In the genomic region with DNA sequence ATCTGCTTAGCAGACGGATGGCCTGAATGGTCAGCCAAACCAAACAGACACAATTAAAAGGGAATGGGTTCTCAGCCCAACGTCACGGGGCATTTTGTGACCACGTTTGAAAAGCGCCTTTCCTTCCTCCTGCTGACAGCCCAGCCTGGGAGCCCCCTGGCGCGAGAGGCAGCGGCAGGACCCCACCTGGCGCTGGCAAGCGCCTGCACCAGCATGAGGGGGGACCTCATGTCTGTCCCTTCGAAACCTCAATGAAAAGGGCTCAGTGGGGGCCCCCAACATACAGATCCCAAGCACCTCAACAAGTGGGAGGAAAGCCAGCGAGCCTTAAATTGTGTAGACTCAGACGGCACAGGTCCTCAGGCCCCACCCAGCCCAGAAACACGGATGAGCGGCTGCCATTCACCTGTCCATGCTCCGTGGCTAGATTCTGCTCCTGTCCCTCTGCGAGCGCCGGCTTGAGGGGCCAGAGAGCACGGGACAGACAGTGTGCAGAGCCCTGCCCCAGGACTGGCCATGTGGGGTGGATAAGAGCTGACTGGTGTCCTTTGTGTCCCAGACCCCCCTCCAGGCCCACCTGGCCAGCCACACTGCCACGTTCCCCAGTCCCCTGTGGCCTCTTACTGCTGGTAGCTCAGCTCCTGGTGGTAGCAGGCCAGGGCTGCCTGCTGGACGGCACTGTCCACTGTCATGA, we compare ENCODE assay signal across 24 cellular contexts.
"Had no signal": no experiment of that assay in that cellular context is flagged by ENCODE, and none has a peak within 500 bp of the region (broad histone marks: within the 10 kb centered on the region; RNA-seq: fewer than 3 reads in every experiment).

No MANE protein-coding gene starts in this region.

- H3K4me3 Mint-ChIP-seq: activated B cell treated with CpG ODN at 0.5 μM for 24 hours; activated CD8-positive, alpha-beta memory T cell treated with anti-CD3 and anti-CD28 coated beads, Interleukin-2, amount 10 ng/mL, durations not matched to agents 7 days and 5 days; activated CD8-positive, alpha-beta T cell treated with anti-CD3 and anti-CD28 coated beads, Interleukin-2, amount 10 ng/mL, durations not matched to agents 7 days and 5 days; activated naive CD4-positive, alpha-beta T cell treated with anti-CD3 and anti-CD28 coated beads, Interleukin-2, amount 10 ng/mL, durations not matched to agents 7 days and 5 days; activated T-cell treated with anti-CD3 and anti-CD28 coated beads, Interleukin-2, amount 50 U/mL, for 72 hours; natural killer cell; stimulated activated naive CD8-positive, alpha-beta T cell treated with anti-CD3 and anti-CD28 coated beads, Interleukin-15, amount 100 ng/mL, for 72 hours; T-helper 17 cell; type B pancreatic cell had no signal

- ATAC-seq: activated CD8-positive, alpha-beta memory T cell treated with anti-CD3 and anti-CD28 coated beads, Interleukin-2, amount 10 ng/mL, durations not matched to agents 7 days and 5 days; activated CD8-positive, alpha-beta T cell treated with anti-CD3 and anti-CD28 coated beads, Interleukin-2, amount 10 ng/mL, durations not matched to agents 7 days and 5 days; activated T-cell treated with anti-CD3 and anti-CD28 coated beads, Interleukin-2, amount 50 U/mL, for 72 hours; lower lobe of right lung; natural killer cell; sciatic nerve; stimulated activated naive CD8-positive, alpha-beta T cell treated with anti-CD3 and anti-CD28 coated beads, Interleukin-15, amount 100 ng/mL, for 72 hours; T-helper 17 cell had no signal

- H2AFZ ChIP-seq: hepatocyte had no signal

- H3K36me3 ChIP-seq: brain microvascular endothelial cell, lower lobe of right lung, uterus had no signal

- H3K4me2 ChIP-seq: hepatocyte had no signal

- H3K27ac Mint-ChIP-seq: activated B cell treated with CpG ODN at 0.5 μM for 24 hours; activated CD8-positive, alpha-beta memory T cell treated with anti-CD3 and anti-CD28 coated beads, Interleukin-2, amount 10 ng/mL, durations not matched to agents 7 days and 5 days; activated CD8-positive, alpha-beta T cell treated with anti-CD3 and anti-CD28 coated beads, Interleukin-2, amount 10 ng/mL, durations not matched to agents 7 days and 5 days; activated naive CD4-positive, alpha-beta T cell treated with anti-CD3 and anti-CD28 coated beads, Interleukin-2, amount 10 ng/mL, durations not matched to agents 7 days and 5 days; activated T-cell treated with anti-CD3 and anti-CD28 coated beads, Interleukin-2, amount 50 U/mL, for 72 hours; natural killer cell; T-helper 17 cell; type B pancreatic cell had no signal

- H3K9me3 Mint-ChIP-seq: activated B cell treated with CpG ODN at 0.5 μM for 24 hours; activated naive CD4-positive, alpha-beta T cell treated with anti-CD3 and anti-CD28 coated beads, Interleukin-2, amount 10 ng/mL, durations not matched to agents 7 days and 5 days; activated T-cell treated with anti-CD3 and anti-CD28 coated beads, Interleukin-2, amount 50 U/mL, for 72 hours; natural killer cell; stimulated activated naive CD8-positive, alpha-beta T cell treated with anti-CD3 and anti-CD28 coated beads, Interleukin-15, amount 100 ng/mL, for 72 hours; type B pancreatic cell had no signal

- H3K36me3 Mint-ChIP-seq: activated CD8-positive, alpha-beta memory T cell treated with anti-CD3 and anti-CD28 coated beads, Interleukin-2, amount 10 ng/mL, durations not matched to agents 7 days and 5 days; activated naive CD4-positive, alpha-beta T cell treated with anti-CD3 and anti-CD28 coated beads, Interleukin-2, amount 10 ng/mL, durations not matched to agents 7 days and 5 days; natural killer cell had no signal

- H3K4me3 ChIP-seq: gastroesophageal sphincter, hepatocyte, lower lobe of right lung, skin epidermis, uterus had no signal

- H3K27ac ChIP-seq: brain microvascular endothelial cell, gastroesophageal sphincter, hepatocyte, lower lobe of right lung, skin epidermis, uterus had no signal

- DNase-seq: activated B cell treated with CpG ODN at 0.5 μM for 24 hours; activated CD4-positive, alpha-beta T cell treated with anti-CD3 and anti-CD28 coated beads, Interleukin-2, amount 50 U/mL, for 1 hour; activated CD8-positive, alpha-beta memory T cell treated with anti-CD3 and anti-CD28 coated beads, Interleukin-2, amount 10 ng/mL, durations not matched to agents 7 days and 5 days; activated CD8-positive, alpha-beta T cell treated with anti-CD3 and anti-CD28 coated beads, Interleukin-2, amount 10 ng/mL, durations not matched to agents 7 days and 5 days; activated gamma-delta T cell; activated naive CD4-positive, alpha-beta T cell treated with anti-CD3 and anti-CD28 coated beads, Interleukin-2, amount 10 ng/mL, durations not matched to agents 7 days and 5 days; activated T-cell treated with anti-CD3 and anti-CD28 coated beads, Interleukin-2, amount 50 U/mL, for 72 hours; amniotic stem cell; brain microvascular endothelial cell; caudate nucleus; lower lobe of right lung; natural killer cell; stimulated activated CD4-positive, alpha-beta T cell treated with anti-CD3 and anti-CD28 coated beads, Interleukin-12 subunit alpha, Interleukin-12 subunit beta, amount 100 ng/mL, for 4 hours; stimulated activated CD4-positive, alpha-beta T cell treated with anti-CD3 and anti-CD28 coated beads, Interleukin-4, amount 100 ng/mL, for 1 hour; stimulated activated naive CD8-positive, alpha-beta T cell treated with anti-CD3 and anti-CD28 coated beads, Interleukin-15, amount 100 ng/mL, for 72 hours; substantia nigra; T-helper 17 cell; uterus had no signal

- H3K9me3 ChIP-seq: gastroesophageal sphincter, lower lobe of right lung, uterus had no signal

- H3K27me3 ChIP-seq: brain microvascular endothelial cell, gastroesophageal sphincter, hepatocyte, uterus had no signal

- H3K27me3 Mint-ChIP-seq: activated B cell treated with CpG ODN at 0.5 μM for 24 hours; activated CD8-positive, alpha-beta memory T cell treated with anti-CD3 and anti-CD28 coated beads, Interleukin-2, amount 10 ng/mL, durations not matched to agents 7 days and 5 days; activated naive CD4-positive, alpha-beta T cell treated with anti-CD3 and anti-CD28 coated beads, Interleukin-2, amount 10 ng/mL, durations not matched to agents 7 days and 5 days; progenitor cell of endocrine pancreas; stimulated activated naive CD8-positive, alpha-beta T cell treated with anti-CD3 and anti-CD28 coated beads, Interleukin-15, amount 100 ng/mL, for 72 hours; T-helper 17 cell; type B pancreatic cell had no signal

- H3K4me1 ChIP-seq: gastroesophageal sphincter, lower lobe of right lung, uterus had no signal

- H3K4me1 Mint-ChIP-seq: activated B cell treated with CpG ODN at 0.5 μM for 24 hours; activated CD8-positive, alpha-beta memory T cell treated with anti-CD3 and anti-CD28 coated beads, Interleukin-2, amount 10 ng/mL, durations not matched to agents 7 days and 5 days; activated naive CD4-positive, alpha-beta T cell treated with anti-CD3 and anti-CD28 coated beads, Interleukin-2, amount 10 ng/mL, durations not matched to agents 7 days and 5 days; natural killer cell; stimulated activated naive CD8-positive, alpha-beta T cell treated with anti-CD3 and anti-CD28 coated beads, Interleukin-15, amount 100 ng/mL, for 72 hours had no signal
